ENCODE assay signal across 1 cellular context in the genomic region with DNA sequence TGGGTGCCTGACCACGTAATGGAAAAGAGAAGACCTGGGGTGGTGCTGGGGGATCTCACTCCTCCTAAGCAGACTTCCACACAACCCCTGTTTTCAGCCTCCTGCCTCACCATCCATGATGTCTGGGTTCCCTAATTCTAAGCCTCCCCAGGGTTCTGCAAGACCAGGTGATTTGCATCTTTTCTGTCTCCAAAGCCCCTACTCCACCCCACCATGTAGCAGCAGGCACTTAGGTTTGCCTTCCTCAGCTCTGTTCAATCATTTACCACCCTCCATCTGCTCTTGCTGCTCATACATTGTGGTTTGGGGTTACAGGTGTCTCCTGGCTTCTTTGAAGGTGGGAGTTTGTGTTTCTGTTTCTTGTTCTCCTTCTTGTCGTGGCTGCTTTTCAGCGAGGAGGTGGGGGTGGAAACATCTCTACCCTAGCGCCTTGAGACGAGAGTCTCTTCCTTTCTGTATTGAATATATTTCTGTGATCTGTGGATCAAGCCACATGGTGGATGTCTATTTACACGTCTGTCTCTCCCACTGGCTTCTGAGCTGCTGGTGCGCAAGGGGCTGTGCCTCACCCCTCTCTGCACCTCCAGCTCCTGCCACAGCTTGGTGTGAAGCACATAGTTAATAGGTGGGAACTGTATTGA.
TF ChIP-seq lines count a peak whose summit lies in the region.

No MANE protein-coding gene starts in this region.

TF ChIP-seq in SK-N-SH treated with all-trans-retinoic acid at 6 μM for 48 hours, 23 proteins besides CTCF, POLR2A, EP300 and RAD21 (continued from another document):
- TF ChIP-seq CREB5 (CRISPR knock-in tag; IDR thresholded peaks at IDR 0.05; ENCODE audit: low read depth) (no peak), ZNF70 (CRISPR knock-in tag; IDR thresholded peaks at IDR 0.05) (no peak)
